Comparison of ENCODE assay signal across 8 cellular contexts in genomic region chr16:81730090-81731051, GRCh38. TPM values are rescaled to one million over a fixed set of nuclear protein-coding genes. Genes with fewer than 3 reads are reported as not detected.
DNase-seq lines count a peak whose midpoint lies in the region; ATAC-seq and TF ChIP-seq lines count a peak whose summit lies in the region.

No MANE protein-coding gene starts in this region.

- H3K4me1 ChIP-seq in adipocyte (ENCODE audit: control insufficient read depth, insufficient read depth, low read length) = peaks cover 9% of the 10 kb centered on the region
- H3K4me1 ChIP-seq in urinary bladder (ENCODE audit: insufficient read depth) = no peaks in the 10 kb centered on the region

- no peak overlapping the region for H3K9ac ChIP-seq in adipocyte (ENCODE audit: low read length)

- peak; percentile 71 for TF ChIP-seq CTCF in LNCAP (IDR thresholded peaks at IDR 0.05)

- peak; percentile 85 for ATAC-seq in GM21619 (IDR thresholded peaks at IDR 0.05; ENCODE audit: unreplicated experiment)
- peak; percentile 95 to 96 for ATAC-seq in left cardiac atrium

- H3K36me3 ChIP-seq in adipocyte (ENCODE audit: control insufficient read depth, insufficient read depth, low read length, severe bottlenecking) (no peaks in the 10 kb centered on the region), urinary bladder (ENCODE audit: insufficient read depth) (no peaks in the 10 kb centered on the region)

- DNase-seq in DMS114 treated with DMSO at 0.1 percent for 48 hours (lab: John Stamatoyannopoulos, UW; ENCODE audit: unreplicated experiment) (peak; percentile 51), SK-MEL-5 (ENCODE audit: low read depth, low spot score) (peak; percentile 24), adipocyte (ENCODE audit: low read depth) (peak; percentile 85), left cardiac atrium (peak; percentile 93), pons (ENCODE audit: low spot score) (peak; percentile 65)

- in situ Hi-C loops in SK-MEL-5 (cut with HindIII; ENCODE audit: low pct_unique_long_range_greater_than_20kb, low sequenced_read_pairs) = no loop called here

- H3K4me3 ChIP-seq in adipocyte (ENCODE audit: low read length) (peak overlapping the region; percentile 52), urinary bladder (ENCODE audit: low read depth, low read length) (peak overlapping the region; percentile 19)

- intact Hi-C loops in left cardiac atrium (cut with DNase I) = loop anchor here in 1 of 2 donors (10.0 kb wide), 1 partner anchor 696 kb away; the partner anchor contains the start of gene ATMIN

- H3K27ac ChIP-seq in urinary bladder (ENCODE audit: low read depth) = no peak overlapping the region

- peaks cover 18% of the 10 kb centered on the region for H3K27me3 ChIP-seq in adipocyte (replicated peaks; ENCODE audit: control insufficient read depth, insufficient read depth, low read length)

- WGBS in urinary bladder = 12% methylated on average over 47 of the region's 47 CpGs

- H3K9me3 ChIP-seq in adipocyte (ENCODE audit: control insufficient read depth, low read length) = no peaks in the 10 kb centered on the region

RNA-seq across cellular contexts. Expression of gene PLCG2, which starts 48.7 kb away (rescaled TPM):
- 3.8 and 6.8 TPM in 2 replicates for total RNA-seq in SK-MEL-5 (2014; rRNA removed; shearing (Covaris generic))
- 7.3 and 9.4 TPM in 2 replicates for polyA plus RNA-seq in SK-MEL-5 (2015; cell fraction: cytosol; rRNA removed)
- 25.7 and 46.9 TPM in 2 replicates for polyA plus RNA-seq in SK-MEL-5 (2015; cell fraction: nucleus; rRNA removed)
- total RNA-seq in left cardiac atrium (10 to 100 TPM; 14.1 to 16.0 TPM), urinary bladder (13.0 TPM)
- polyA plus RNA-seq in urinary bladder = 8.0 TPM

Comparison
In these comparisons a context has a peak if more than half of its experiments do, and no peak if none do; other contexts are left out.
1. DNase-seq: peak in every context shown above with its lines; median percentile 93 in left cardiac atrium; 85 in adipocyte; 65 in pons; 51 in DMS114 treated with DMSO at 0.1 percent for 48 hours; 24 in SK-MEL-5.